ENCODE assay signal across 23 cellular contexts in genomic region chr7:27699751-27700150, GRCh38. TPM values are rescaled to one million over a fixed set of nuclear protein-coding genes. Genes with fewer than 3 reads are reported as not detected.
DNase-seq lines count a peak whose midpoint lies in the region; ATAC-seq and TF ChIP-seq lines count a peak whose summit lies in the region.
"Had no signal": no experiment of that assay in that cellular context is flagged by ENCODE, and none has a peak within 500 bp of the region (broad histone marks: within the 10 kb centered on the region; RNA-seq: fewer than 3 reads in every experiment).

No MANE protein-coding gene starts in this region.

- DNase-seq in stimulated activated CD4-positive, alpha-beta T cell treated with anti-CD3 and anti-CD28 coated beads, Interleukin-1b, Interleukin-23, amount 100 ng/mL, for 48 hours, result no peak
- DNase-seq in sigmoid colon, result no peak
- DNase-seq in T-helper 1 cell, result no peak
- DNase-seq: 8988T; ACHN; BE2C; C1 segment of cervical spinal cord; CD4-positive, alpha-beta memory T cell; CD4-positive, CD25-positive, alpha-beta regulatory T cell; CD8-positive, alpha-beta memory T cell; COR-L47; DMS 273 treated with DMSO at 0.1 percent for 48 hours; DMS153; DMS53; DMS79; DND-41; EL; GDM1 had no signal

- no peaks in the 10 kb centered on the region for H3K9me3 ChIP-seq in sigmoid colon
- H3K9me3 ChIP-seq: BE2C, BLaER1 had no signal

- ATAC-seq in SK-N-SH treated with all-trans-retinoic acid at 6 μM for 48 hours, result no peak
- ATAC-seq: GM12878 had no signal

- H3K9me3 Mint-ChIP-seq in dendritic cell treated with granulocyte-macrophage colony-stimulating factor and Interleukin-4, amounts not matched to agents 40 ng/mL and 50 ng/mL, for 4 days, result no peaks in the 10 kb centered on the region
- H3K9me3 Mint-ChIP-seq: CD4-positive, alpha-beta memory T cell; CD4-positive, CD25-positive, alpha-beta regulatory T cell; CD8-positive, alpha-beta memory T cell had no signal

- no peak overlapping the region for H3K27ac ChIP-seq in sigmoid colon
- H3K27ac ChIP-seq: BLaER1 had no signal

- peaks cover 34% of the 10 kb centered on the region for H3K4me1 Mint-ChIP-seq in dendritic cell treated with granulocyte-macrophage colony-stimulating factor and Interleukin-4, amounts not matched to agents 40 ng/mL and 50 ng/mL, for 4 days (ENCODE audit: low read depth)
- H3K4me1 Mint-ChIP-seq: CD4-positive, alpha-beta memory T cell; CD4-positive, CD25-positive, alpha-beta regulatory T cell; CD8-positive, alpha-beta memory T cell had no signal

- peak overlapping the region; percentile 35 for H3K27ac Mint-ChIP-seq in dendritic cell treated with granulocyte-macrophage colony-stimulating factor and Interleukin-4, amounts not matched to agents 40 ng/mL and 50 ng/mL, for 4 days
- H3K27ac Mint-ChIP-seq: CD4-positive, alpha-beta memory T cell; CD4-positive, CD25-positive, alpha-beta regulatory T cell had no signal

- no peak overlapping the region for H3K4me3 ChIP-seq in sigmoid colon
- H3K4me3 ChIP-seq: BLaER1, GM12878 had no signal

- H3K36me3 ChIP-seq in sigmoid colon, result no peaks in the 10 kb centered on the region
- H3K36me3 ChIP-seq: BE2C, BLaER1 had no signal

- no peak for TF ChIP-seq POLR2A in sigmoid colon (IDR thresholded peaks at IDR 0.05)

- intact Hi-C loops in dendritic cell treated with granulocyte-macrophage colony-stimulating factor and Interleukin-4, amounts not matched to agents 40 ng/mL and 50 ng/mL, for 4 days (cut with micrococcal nuclease), result loop anchor here (2.0 to 10.0 kb wide), 3 partner anchors 37 to 225 kb away; partner anchors contain the start of gene HIBADH
- intact Hi-C loops in sigmoid colon (cut with DNase I), result no loop called here

- WGBS in sigmoid colon, 2 donors, result 96% methylated on average over 2 of the region's 2 CpGs

- no peak for TF ChIP-seq CTCF in sigmoid colon (IDR thresholded peaks at IDR 0.05)

- H3K27me3 ChIP-seq in sigmoid colon, result no peaks in the 10 kb centered on the region
- H3K27me3 ChIP-seq: BE2C, BLaER1 had no signal

- no peaks in the 10 kb centered on the region for H3K36me3 Mint-ChIP-seq in dendritic cell treated with granulocyte-macrophage colony-stimulating factor and Interleukin-4, amounts not matched to agents 40 ng/mL and 50 ng/mL, for 4 days (ENCODE audit: low read depth)
- H3K36me3 Mint-ChIP-seq: CD14-positive monocyte; CD4-positive, alpha-beta memory T cell; CD4-positive, CD25-positive, alpha-beta regulatory T cell had no signal

- H3K4me1 ChIP-seq in sigmoid colon, result no peaks in the 10 kb centered on the region
- H3K4me1 ChIP-seq: BE2C, BLaER1 had no signal

- H3K4me3 Mint-ChIP-seq in dendritic cell treated with granulocyte-macrophage colony-stimulating factor and Interleukin-4, amounts not matched to agents 40 ng/mL and 50 ng/mL, for 4 days, result no peak overlapping the region
- H3K4me3 Mint-ChIP-seq: CD14-positive monocyte; CD4-positive, alpha-beta memory T cell; CD4-positive, CD25-positive, alpha-beta regulatory T cell; CD8-positive, alpha-beta memory T cell had no signal

- no peak for TF ChIP-seq EP300 in sigmoid colon (IDR thresholded peaks at IDR 0.05)

- H3K27me3 Mint-ChIP-seq in dendritic cell treated with granulocyte-macrophage colony-stimulating factor and Interleukin-4, amounts not matched to agents 40 ng/mL and 50 ng/mL, for 4 days, result peaks cover 6% of the 10 kb centered on the region

TF ChIP-seq in SK-N-SH treated with all-trans-retinoic acid at 6 μM for 48 hours, 23 proteins besides CTCF, POLR2A, EP300 and RAD21:
- TF ChIP-seq ISL1 (CRISPR knock-in tag; IDR thresholded peaks at IDR 0.05) (peak; percentile 39), ZC3H10 (CRISPR knock-in tag; IDR thresholded peaks at IDR 0.05) (no peak), TCF4 (CRISPR knock-in tag; IDR thresholded peaks at IDR 0.05; ENCODE audit: borderline replicate concordance) (0 out of 2 replicates have a peak, but pooled peaks have one; percentile 25)
- TF ChIP-seq, protein P1, sequence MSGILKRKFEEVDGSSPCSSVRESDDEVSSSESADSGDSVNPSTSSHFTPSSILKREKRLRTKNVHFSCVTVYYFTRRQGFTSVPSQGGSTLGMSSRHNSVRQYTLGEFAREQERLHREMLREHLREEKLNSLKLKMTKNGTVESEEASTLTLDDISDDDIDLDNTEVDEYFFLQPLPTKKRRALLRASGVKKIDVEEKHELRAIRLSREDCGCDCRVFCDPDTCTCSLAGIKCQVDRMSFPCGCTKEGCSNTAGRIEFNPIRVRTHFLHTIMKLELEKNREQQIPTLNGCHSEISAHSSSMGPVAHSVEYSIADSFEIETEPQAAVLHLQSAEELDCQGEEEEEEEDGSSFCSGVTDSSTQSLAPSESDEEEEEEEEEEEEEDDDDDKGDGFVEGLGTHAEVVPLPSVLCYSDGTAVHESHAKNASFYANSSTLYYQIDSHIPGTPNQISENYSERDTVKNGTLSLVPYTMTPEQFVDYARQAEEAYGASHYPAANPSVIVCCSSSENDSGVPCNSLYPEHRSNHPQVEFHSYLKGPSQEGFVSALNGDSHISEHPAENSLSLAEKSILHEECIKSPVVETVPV (CRISPR knock-in tag; IDR thresholded peaks at IDR 0.05), result no peak

RNA-seq across cellular contexts. Expression of gene HIBADH, which starts 37.1 kb away (rescaled TPM):
- 10 to 100 TPM; 63.5 to 89.5 (median 80.0) TPM for total RNA-seq in sigmoid colon
- 10 to 100 TPM; 23.4 to 56.6 (median 36.0) TPM for polyA plus RNA-seq in sigmoid colon

RNA-seq across cellular contexts. Expression of gene TAX1BP1, which starts 40.2 kb away (rescaled TPM):
- total RNA-seq in sigmoid colon, result 100 to 1,000 TPM; 109 to 170 (median 138) TPM
- 100 to 1,000 TPM in 1 of 3 donors, 10 to 100 TPM in 2; 72.7 to 111 (median 88.9) TPM for polyA plus RNA-seq in sigmoid colon
